In the genomic region with DNA sequence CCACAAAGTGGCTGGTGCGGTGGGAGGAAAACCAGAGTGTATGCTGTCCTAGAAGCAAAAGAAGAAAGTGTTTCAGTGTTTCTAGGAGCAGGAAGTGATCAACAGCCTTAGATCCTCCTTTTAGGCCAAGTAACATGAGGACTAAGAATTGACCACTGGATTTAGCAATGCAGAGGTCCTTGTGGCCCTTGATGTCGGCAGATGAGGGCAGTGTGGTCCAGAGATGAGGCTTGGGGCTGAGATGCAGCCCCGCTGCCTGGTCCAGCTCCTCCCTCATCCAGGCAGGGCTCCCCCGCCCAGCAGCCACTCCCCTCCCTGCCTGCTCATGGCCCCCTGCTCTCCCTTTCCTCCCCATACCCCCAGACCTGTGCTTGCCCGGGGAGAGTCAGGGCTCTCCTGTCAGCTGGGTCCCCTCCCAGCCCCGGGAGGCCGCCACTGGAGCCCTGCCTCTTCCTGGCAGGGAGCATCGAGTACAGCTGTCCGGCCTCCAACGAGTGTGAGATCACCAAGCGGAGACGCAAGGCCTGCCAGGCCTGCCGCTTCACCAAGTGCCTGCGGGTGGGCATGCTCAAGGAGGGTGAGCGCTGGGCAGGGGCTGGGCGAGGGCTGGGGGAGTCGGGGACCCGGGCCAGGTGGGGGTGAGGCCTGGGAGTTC, we compare ENCODE assay signal across 12 cellular contexts. TPM values are rescaled to one million over a fixed set of nuclear protein-coding genes. Genes with fewer than 3 reads are reported as not detected.
DNase-seq lines count a peak whose midpoint lies in the region; ATAC-seq, FAIRE-seq and TF ChIP-seq lines count a peak whose summit lies in the region.
"Had no signal": no experiment of that assay in that cellular context is flagged by ENCODE, and none has a peak within 500 bp of the region (broad histone marks: within the 10 kb centered on the region; RNA-seq: fewer than 3 reads in every experiment).

No MANE protein-coding gene starts in this region.

- peaks cover 24% of the 10 kb centered on the region for H3K4me1 Mint-ChIP-seq in T-helper 17 cell

- peak overlapping the region; percentile 36 for H3K4me3 ChIP-seq in AG09309 (ENCODE audit: control insufficient read depth, low read depth, low read length)
- H3K4me3 ChIP-seq in fibroblast of pulmonary artery (replicated peaks; ENCODE audit: low read depth, low read length), result no peak overlapping the region
- H3K4me3 ChIP-seq in pancreas, result no peak overlapping the region
- H3K4me3 ChIP-seq: SK-N-MC had no signal

- no peak overlapping the region for H3K27ac ChIP-seq in pancreas
- H3K27ac ChIP-seq: C4-2B, SK-N-MC had no signal

- no peak overlapping the region for H3K4me3 Mint-ChIP-seq in T-helper 17 cell

- H3K4me1 ChIP-seq in pancreas, result peaks cover 0 to 7% (median 4%) of the 10 kb centered on the region in 3 donors

- peaks cover 0 to 16% (median 10%) of the 10 kb centered on the region in 3 donors for H3K36me3 ChIP-seq in pancreas

- H3K27ac Mint-ChIP-seq in T-helper 17 cell, result peak overlapping the region; percentile 81

- no peaks in the 10 kb centered on the region for H3K27me3 Mint-ChIP-seq in T-helper 17 cell

- no peaks in the 10 kb centered on the region for H3K27me3 ChIP-seq in pancreas

- intact Hi-C loops in pancreas (cut with DNase I), result no loop called here

- no peak for ATAC-seq in T-helper 17 cell
- no peak for ATAC-seq in pancreas
- no peak for ATAC-seq in GM18870 (IDR thresholded peaks at IDR 0.05; ENCODE audit: unreplicated experiment)

- TF ChIP-seq CTCF in AG09309 (IDR thresholded peaks at IDR 0.05; ENCODE audit: control insufficient read depth, insufficient read depth, low read depth, low read length, missing control alignments) (peak; percentile 24), fibroblast of pulmonary artery (IDR thresholded peaks at IDR 0.05; ENCODE audit: low read length, missing control alignments) (no peak), pancreas (IDR thresholded peaks at IDR 0.05) (no peak)

- FAIRE-seq in pancreas (lab: Jason Lieb, UNC), result no peak

- H3K9me3 ChIP-seq in T-helper 17 cell (ENCODE audit: control insufficient read depth, low read length, poor library complexity, severe bottlenecking), result no peaks in the 10 kb centered on the region
- H3K9me3 ChIP-seq in pancreas, result no peaks in the 10 kb centered on the region

- no peak for DNase-seq in AG09309 (ENCODE audit: low read depth)
- no peak for DNase-seq in T-helper 17 cell
- peak; percentile 32 for DNase-seq in fibroblast of pulmonary artery (ENCODE audit: low read depth)
- DNase-seq in pancreas, result peak in 4 of 6 donors; percentile 29 to 79 (median 56)
- DNase-seq in NCI-H187 (lab: John Stamatoyannopoulos, UW), result no peak
- DNase-seq in activated CD4-positive, CD25-positive, alpha-beta regulatory T cell treated with anti-CD3 and anti-CD28 coated beads, Interleukin-2, amount 50 U/mL, for 72 hours, result no peak
- no peak for DNase-seq in NCI-H1436 treated with DMSO at 0.1 percent for 48 hours (lab: John Stamatoyannopoulos, UW)
- DNase-seq: activated CD8-positive, alpha-beta memory T cell treated with anti-CD3 and anti-CD28 coated beads, Interleukin-2, amount 50 U/mL, for 4 hours; stimulated activated CD4-positive, alpha-beta T cell treated with anti-CD3 and anti-CD28 coated beads, Interleukin-15, amount 100 ng/mL, for 24 hours had no signal

- no peaks in the 10 kb centered on the region for H3K36me3 Mint-ChIP-seq in T-helper 17 cell (ENCODE audit: low read depth)

- 79% methylated on average over 17 to 18 of the region's 18 CpGs for WGBS in pancreas, 2 donors

RNA-seq across cellular contexts. Expression of a gene that starts 3.7 kb away (rescaled TPM):
- total RNA-seq in T-helper 17 cell, result 100 to 1,000 TPM in 1 of 2 donors, 10 to 100 TPM in 1; 95.4 to 110 TPM
- total RNA-seq in pancreas, result 10 to 100 TPM; 53.3 to 85.0 (median 65.6) TPM
- 100 to 1,000 TPM; 150 to 157 TPM for polyA plus RNA-seq in pancreas

RNA-seq across cellular contexts. Expression of a gene that starts 4.3 kb away (rescaled TPM):
- 10 to 100 TPM; 46.4 to 49.7 TPM for total RNA-seq in T-helper 17 cell
- total RNA-seq in pancreas, result 100 to 1,000 TPM in 1 of 6 donors, 10 to 100 TPM in 5; 59.0 to 102 (median 80.6) TPM
- 100 to 1,000 TPM; 204 to 245 TPM for polyA plus RNA-seq in pancreas

RNA-seq across cellular contexts. Expression of a gene that starts 8.3 kb away (rescaled TPM):
- total RNA-seq in T-helper 17 cell (10 to 100 TPM; 25.7 to 26.6 TPM), pancreas (10 to 100 TPM; 28.0 to 50.7 (median 37.9) TPM)
- 10 to 100 TPM; 61.0 to 62.3 TPM for polyA plus RNA-seq in pancreas

RNA-seq across cellular contexts. Expression of a gene that starts 13.5 kb away (rescaled TPM):
- not detected for total RNA-seq in T-helper 17 cell
- total RNA-seq in pancreas, result under 1 TPM in 1 of 6 donors, not detected in 5; 0.51 TPM
- polyA plus RNA-seq in pancreas, result 1 to 10 TPM in 1 of 2 donors, under 1 TPM in 1; 0.27 to 1.5 TPM

RNA-seq across cellular contexts. Expression of a gene that starts 22.5 kb away (rescaled TPM):
- total RNA-seq in T-helper 17 cell (under 1 TPM in 1 of 2 donors, not detected in 1; 0.50 TPM), pancreas (not detected)
- polyA plus RNA-seq in pancreas, result not detected

Comparison
In these comparisons a context has a peak if more than half of its experiments do, and no peak if none do; other contexts are left out.
1. DNase-seq: peak in fibroblast of pulmonary artery (single experiment) and pancreas (4 of 6); none in AG09309 (single experiment), T-helper 17 cell (0 of 3), NCI-H187 (0 of 2), activated CD4-positive, CD25-positive, alpha-beta regulatory T cell treated with anti-CD3 and anti-CD28 coated beads, Interleukin-2, amount 50 U/mL, for 72 hours (single experiment) and NCI-H1436 treated with DMSO at 0.1 percent for 48 hours (single experiment).